In the genomic region with DNA sequence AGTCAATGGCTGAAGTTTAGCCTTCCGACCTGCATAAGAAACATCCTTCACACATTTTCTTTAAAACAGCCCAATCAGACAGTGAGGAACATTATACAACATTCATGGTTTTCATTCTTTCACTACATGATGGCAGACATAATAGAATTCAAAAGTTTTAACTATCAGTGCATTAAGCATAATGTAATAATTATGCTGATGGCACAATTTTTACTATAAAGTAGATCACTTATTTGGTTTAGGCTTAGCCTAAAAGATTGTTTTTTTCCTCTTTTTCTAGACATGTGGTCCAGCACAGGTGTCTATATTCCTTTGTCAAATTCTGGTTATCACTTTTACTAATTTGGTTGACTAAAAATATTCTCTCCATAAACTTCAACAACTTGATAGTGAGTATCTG, we compare ENCODE assay signal across 2 cellular contexts.
TF ChIP-seq lines count a peak whose summit lies in the region.

No MANE protein-coding gene starts in this region.

TF ChIP-seq in HCT116, 20 proteins besides CTCF, POLR2A, EP300 and RAD21 (continued from another document):
- no peak for TF ChIP-seq ZBTB33 (IDR thresholded peaks at IDR 0.05; ENCODE audit: extremely low read depth, insufficient replicate concordance, low read length)
- TF ChIP-seq ZNF274 (IDR thresholded peaks at IDR 0.05; ENCODE audit: low read depth, low read length), result no peak
- TF ChIP-seq REST (IDR thresholded peaks at IDR 0.05; ENCODE audit: low read depth), result no peak
- TF ChIP-seq SIN3A (IDR thresholded peaks at IDR 0.05; ENCODE audit: low read depth), result no peak
- no peak for TF ChIP-seq YY1 (IDR thresholded peaks at IDR 0.05; ENCODE audit: extremely low read depth, insufficient replicate concordance, low read depth, low read length)
- no peak for TF ChIP-seq ATF3 (IDR thresholded peaks at IDR 0.05)
- TF ChIP-seq SP1 (IDR thresholded peaks at IDR 0.05; ENCODE audit: low read depth), result no peak
- TF ChIP-seq SRF (IDR thresholded peaks at IDR 0.05; ENCODE audit: low read depth), result no peak
- TF ChIP-seq FOSL1 (IDR thresholded peaks at IDR 0.05; ENCODE audit: low read depth), result no peak
- no peak for TF ChIP-seq CBX3 (IDR thresholded peaks at IDR 0.05; ENCODE audit: low read depth)
- TF ChIP-seq EZH2phosphoT487 (IDR thresholded peaks at IDR 0.05; ENCODE audit: borderline replicate concordance), result no peak
- TF ChIP-seq ZFX (IDR thresholded peaks at IDR 0.05), result no peak
- TF ChIP-seq EGR1 (IDR thresholded peaks at IDR 0.05; ENCODE audit: low read depth), result no peak
- TF ChIP-seq CEBPB (IDR thresholded peaks at IDR 0.05; ENCODE audit: low read depth), result no peak
- no peak for TF ChIP-seq ELF1 (IDR thresholded peaks at IDR 0.05; ENCODE audit: borderline replicate concordance, low read depth)

TF ChIP-seq in WTC11, 78 proteins besides CTCF, POLR2A, EP300 and RAD21 (continued from another document):
- TF ChIP-seq ERG (CRISPR knock-in tag; IDR thresholded peaks at IDR 0.05), result no peak
- no peak for TF ChIP-seq ATF2 (CRISPR knock-in tag; IDR thresholded peaks at IDR 0.05; ENCODE audit: borderline replicate concordance, low read depth)
